18 cellular contexts compared by ENCODE assay signal in the genomic region with DNA sequence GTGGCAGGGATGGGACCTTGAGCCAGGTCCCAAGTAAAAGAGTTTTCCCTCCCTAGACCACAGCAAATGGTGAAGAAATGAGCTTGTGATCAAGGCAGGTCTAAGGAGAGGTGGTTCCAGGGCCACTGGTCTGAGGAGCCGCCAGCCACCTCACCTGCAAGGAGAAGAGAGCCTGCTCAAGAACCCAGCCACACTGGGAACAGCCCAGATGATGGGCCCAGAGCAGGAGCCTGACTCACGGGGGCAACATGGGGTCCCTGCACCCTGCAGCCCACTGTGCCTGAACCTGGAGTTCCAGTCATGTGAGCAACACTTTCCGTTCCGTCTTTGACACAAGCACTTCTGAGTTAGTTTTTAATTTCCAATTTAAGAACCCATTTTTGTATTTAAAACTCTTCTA.
"Had no signal": no experiment of that assay in that cellular context is flagged by ENCODE, and none has a peak within 500 bp of the region (broad histone marks: within the 10 kb centered on the region; RNA-seq: fewer than 3 reads in every experiment).

No MANE protein-coding gene starts in this region.

- H3K36me3 Mint-ChIP-seq: immature natural killer cell had no signal

- H3K27ac ChIP-seq: coronary artery, dorsolateral prefrontal cortex, esophagus muscularis mucosa, gastrocnemius medialis, heart right ventricle, left lung, lower lobe of right lung had no signal

- H3K9me3 ChIP-seq: esophagus muscularis mucosa, gastrocnemius medialis, left lung, lower lobe of right lung had no signal

- H3K36me3 ChIP-seq: esophagus muscularis mucosa, gastrocnemius medialis, heart right ventricle, left lung, lower lobe of right lung had no signal

- ATAC-seq: gastrocnemius medialis, heart right ventricle, left cardiac atrium, left lung, left ventricle myocardium superior, lower lobe of right lung had no signal

- H3K4me1 Mint-ChIP-seq: immature natural killer cell had no signal

- H3K4me3 ChIP-seq: coronary artery, dorsolateral prefrontal cortex, esophagus muscularis mucosa, gastrocnemius medialis, heart right ventricle, left lung, lower lobe of right lung had no signal

- H3K4me3 Mint-ChIP-seq: immature natural killer cell had no signal

- H3K9me3 Mint-ChIP-seq: immature natural killer cell had no signal

- H3K4me1 ChIP-seq: gastrocnemius medialis, heart right ventricle, left lung, lower lobe of right lung had no signal

- H3K27ac Mint-ChIP-seq: immature natural killer cell had no signal

- H3K27me3 ChIP-seq: gastrocnemius medialis had no signal

- DNase-seq: dermis blood vessel endothelial cell; dorsolateral prefrontal cortex; effector CD4-positive, alpha-beta T cell; effector memory CD4-positive, alpha-beta T cell; foreskin melanocyte; gastrocnemius medialis; glutamatergic neuron; heart right ventricle; hypothalamus; immature natural killer cell; left cardiac atrium; left lung; left ventricle myocardium superior; lower lobe of right lung; mesenchymal stem cell; midbrain had no signal
